ENCODE assay signal across 30 cellular contexts in genomic region chr5:171682801-171683200, GRCh38.
"Had no signal": no experiment of that assay in that cellular context is flagged by ENCODE, and none has a peak within 500 bp of the region (broad histone marks: within the 10 kb centered on the region; RNA-seq: fewer than 3 reads in every experiment).

No MANE protein-coding gene starts in this region.

- H3K27ac ChIP-seq: adrenal gland, ascending aorta, breast epithelium, cardiac muscle cell, coronary artery, esophagus muscularis mucosa, gastroesophageal sphincter, WERI-Rb-1 had no signal

- DNase-seq: activated B cell treated with CpG ODN at 0.5 μM for 24 hours; activated CD4-positive, alpha-beta T cell treated with anti-CD3 and anti-CD28 coated beads for 48 hours; activated CD4-positive, alpha-beta T cell treated with anti-CD3 and anti-CD28 coated beads, Interleukin-2, amount 50 U/mL, for 1 hour; activated CD4-positive, alpha-beta T cell treated with anti-CD3 and anti-CD28 coated beads, Interleukin-2, amount 50 U/mL, for 48 hours; activated CD8-positive, alpha-beta memory T cell treated with anti-CD3 and anti-CD28 coated beads for 24 hours; activated CD8-positive, alpha-beta T cell treated with anti-CD3 and anti-CD28 coated beads for 36 hours; activated effector memory CD4-positive, alpha-beta T cell treated with Interleukin-2 at 50 U/mL for 16 hours; activated naive CD4-positive, alpha-beta T cell treated with anti-CD3 and anti-CD28 coated beads for 36 hours; activated naive CD8-positive, alpha-beta T cell treated with anti-CD3 and anti-CD28 coated beads for 36 hours; activated naive CD8-positive, alpha-beta T cell treated with anti-CD3 and anti-CD28 coated beads, Interleukin-2, amount 50 U/mL, for 24 hours; activated T-cell treated with anti-CD3 and anti-CD28 coated beads, Interleukin-2, amount 50 U/mL, for 4 hours; adrenal gland; amygdala; dermis blood vessel endothelial cell; effector CD4-positive, alpha-beta T cell; effector memory CD8-positive, alpha-beta T cell; erythroblast; foreskin melanocyte; T-helper 1 cell; T-helper 17 cell; T1000; WERI-Rb-1 had no signal

- H3K4me1 ChIP-seq: adrenal gland, breast epithelium, gastroesophageal sphincter had no signal

- H3K9me3 ChIP-seq: adrenal gland, ascending aorta, breast epithelium, esophagus muscularis mucosa, gastroesophageal sphincter had no signal

- H3K36me3 ChIP-seq: adrenal gland, ascending aorta, breast epithelium, cardiac muscle cell, esophagus muscularis mucosa, gastroesophageal sphincter, WERI-Rb-1 had no signal

- ATAC-seq: activated CD4-positive, CD25-positive, alpha-beta regulatory T cell treated with anti-CD3 and anti-CD28 coated beads, Interleukin-2, amount 50 U/mL, for 24 hours; activated CD8-positive, alpha-beta T cell treated with anti-CD3 and anti-CD28 coated beads for 36 hours; activated naive CD8-positive, alpha-beta T cell treated with anti-CD3 and anti-CD28 coated beads, Interleukin-2, amount 50 U/mL, for 24 hours; activated T-cell treated with anti-CD3 and anti-CD28 coated beads, Interleukin-2, amount 50 U/mL, for 4 hours; activated T-helper 17 cell treated with anti-CD3 and anti-CD28 coated beads, Interleukin-2, amount 50 U/mL, for 72 hours; effector memory CD8-positive, alpha-beta T cell; gastroesophageal sphincter; T-helper 17 cell had no signal

- H3K4me3 ChIP-seq: adrenal gland, ascending aorta, breast epithelium, cardiac muscle cell, coronary artery, esophagus muscularis mucosa, gastroesophageal sphincter had no signal

- H3K27me3 ChIP-seq: adrenal gland, ascending aorta, cardiac muscle cell had no signal
